Comparison of ENCODE assay signal across 22 cellular contexts in the genomic region with DNA sequence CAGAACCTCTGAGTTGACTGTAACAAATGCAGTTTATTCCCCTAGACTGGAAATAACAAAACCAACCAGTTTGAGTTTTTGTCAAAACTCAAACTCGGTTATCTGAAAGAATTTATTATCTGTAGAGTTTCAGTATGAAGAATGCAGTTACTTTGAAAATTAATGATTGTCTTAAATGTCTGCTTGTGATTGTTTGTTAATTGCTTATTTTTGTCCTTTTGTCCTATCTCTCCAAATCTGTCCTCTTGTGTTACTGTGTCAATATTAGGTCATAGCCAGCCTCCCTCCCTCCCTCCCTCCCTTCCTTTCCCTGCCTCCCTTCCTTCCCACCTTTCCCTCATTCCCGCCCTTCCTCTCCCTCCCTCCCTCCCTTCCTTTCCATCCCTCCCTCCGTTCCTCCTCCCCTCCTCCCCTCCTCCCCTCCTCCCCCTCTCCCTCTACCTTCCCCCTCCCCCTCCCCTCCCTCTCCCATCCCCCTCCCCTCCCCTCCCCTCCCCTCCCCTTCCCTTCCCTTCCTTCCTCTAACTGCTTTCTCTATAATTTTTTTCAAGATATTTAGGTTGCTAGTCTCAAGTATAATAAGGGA.
DNase-seq lines count a peak whose midpoint lies in the region; ATAC-seq, FAIRE-seq and TF ChIP-seq lines count a peak whose summit lies in the region.
"Had no signal": no experiment of that assay in that cellular context is flagged by ENCODE, and none has a peak within 500 bp of the region (broad histone marks: within the 10 kb centered on the region; RNA-seq: fewer than 3 reads in every experiment).

No MANE protein-coding gene starts in this region.

- H3K9ac ChIP-seq in HepG2 (ENCODE audit: insufficient read depth, low read depth, low read length): no peak overlapping the region

- H3K4me1 ChIP-seq in A549 (peaks cover 79% of the 10 kb centered on the region), HepG2 (ENCODE audit: insufficient read depth, low read length) (peaks cover 58% of the 10 kb centered on the region)
- no peaks in the 10 kb centered on the region for H3K4me1 ChIP-seq in CD8-positive, alpha-beta T cell (ENCODE audit: insufficient read depth, low read length)
- H3K4me1 ChIP-seq: BE2C, SJSA1 had no signal

- intact Hi-C loops in HepG2 (cut with micrococcal nuclease; ENCODE audit: unreplicated experiment): no loop called here
- intact Hi-C loops in CD8-positive, alpha-beta T cell (cut with DNase I, micrococcal nuclease): no loop called here

- no peak for TF ChIP-seq CTCF in A549 (IDR thresholded peaks at IDR 0.05)
- TF ChIP-seq CTCF in HepG2 (CRISPR knock-in tag; IDR thresholded peaks at IDR 0.05): no peak
- TF ChIP-seq CTCF in CD8-positive, alpha-beta T cell (IDR thresholded peaks at IDR 0.05): no peak

- H3K9me3 Mint-ChIP-seq in CD8-positive, alpha-beta T cell: no peaks in the 10 kb centered on the region
- H3K9me3 Mint-ChIP-seq: CD4-positive, alpha-beta T cell; HFFc6 had no signal

- no peaks in the 10 kb centered on the region for H3K9me3 ChIP-seq in A549
- no peaks in the 10 kb centered on the region for H3K9me3 ChIP-seq in HepG2 (ENCODE audit: low read length)
- no peaks in the 10 kb centered on the region for H3K9me3 ChIP-seq in CD8-positive, alpha-beta T cell (ENCODE audit: low read length)
- H3K9me3 ChIP-seq: BE2C had no signal

- FAIRE-seq in A549 (lab: Jason Lieb, UNC) (no peak), HepG2 (lab: Jason Lieb, UNC) (no peak)
- FAIRE-seq: GM12891, GM18507, H1 had no signal

- TF ChIP-seq RAD21 in A549 (conservative IDR thresholded peaks at IDR 0.05 in 1 of 2, IDR thresholded peaks at IDR 0.05 in 1 of 2) (no peak), HepG2 (CRISPR knock-in tag; IDR thresholded peaks at IDR 0.05) (no peak)

- ATAC-seq in A549: no peak
- ATAC-seq in HepG2: no peak
- ATAC-seq in CD8-positive, alpha-beta T cell: no peak
- ATAC-seq: PC-3 had no signal

- H3K79me2 ChIP-seq in HepG2 (ENCODE audit: insufficient read depth, low read length): peaks cover 91% of the 10 kb centered on the region

- peak overlapping the region; percentile 60 to 61; a peak in 4 of 6 replicates for H3K27ac ChIP-seq in A549
- H3K27ac ChIP-seq in HepG2 (ENCODE audit: extremely low read length, insufficient read depth, low read length): no peak overlapping the region
- no peak overlapping the region for H3K27ac ChIP-seq in CD8-positive, alpha-beta T cell (ENCODE audit: low read depth, low read length)
- H3K27ac ChIP-seq: SJSA1 had no signal

- POLR2A ChIA-PET in A549 (lab: Yijun Ruan, JAX): no interaction called here
- POLR2A ChIA-PET in HepG2 (lab: Yijun Ruan, JAX): no interaction called here
- POLR2A ChIA-PET in CD8-positive, alpha-beta T cell (lab: Charles Lee): no interaction called here

- H3K4me1 Mint-ChIP-seq in CD8-positive, alpha-beta T cell (ENCODE audit: low read depth): peaks cover 10% of the 10 kb centered on the region

- H3K27me3 Mint-ChIP-seq in CD8-positive, alpha-beta T cell (ENCODE audit: low read depth): no peaks in the 10 kb centered on the region
- H3K27me3 Mint-ChIP-seq: CD4-positive, alpha-beta T cell had no signal

- TF ChIP-seq EP300 in A549 (IDR thresholded peaks at IDR 0.05) (no peak), HepG2 (IDR thresholded peaks at IDR 0.05; ENCODE audit: low read depth in 2 of 2, low read length in 2 of 2) (no peak), HepG2 (CRISPR knock-in tag; IDR thresholded peaks at IDR 0.05; ENCODE audit: borderline replicate concordance) (no peak)

- H3K4me3 ChIP-seq in A549 (no peak overlapping the region), HepG2 (replicated peaks in 1 of 3; ENCODE audit: insufficient read depth in 1 of 3, low read depth in 2 of 3, low read length in 3 of 3) (no peak overlapping the region)
- H3K4me3 ChIP-seq in CD8-positive, alpha-beta T cell (ENCODE audit: low read depth, low read length): no peak overlapping the region
- H3K4me3 ChIP-seq: SJSA1 had no signal

- in situ Hi-C loops in HepG2 (cut with HindIII; ENCODE audit: extremely low pct_ligation_motif_present, low pct_unique_long_range_greater_than_20kb): no loop called here

- no peaks in the 10 kb centered on the region for H3K27me3 ChIP-seq in HepG2 (ENCODE audit: control insufficient read depth in 1 of 2, insufficient read depth in 2 of 2, low read length in 2 of 2)
- no peaks in the 10 kb centered on the region for H3K27me3 ChIP-seq in CD8-positive, alpha-beta T cell (ENCODE audit: insufficient read depth, low read length)
- H3K27me3 ChIP-seq: BE2C, SJSA1 had no signal

- peaks cover 95% of the 10 kb centered on the region for H4K20me1 ChIP-seq in HepG2 (ENCODE audit: insufficient read depth, low read length)

- TF ChIP-seq POLR2A in A549 (IDR thresholded peaks at IDR 0.05; ENCODE audit: low read length) (no peak), HepG2 (IDR thresholded peaks at IDR 0.05; ENCODE audit: insufficient read depth in 1 of 2, low read depth in 2 of 2, low read length in 2 of 2) (no peak)

- peak overlapping the region; percentile 19; the same call in 2 of the 3 replicates for H3K4me2 ChIP-seq in A549
- H3K4me2 ChIP-seq in HepG2 (ENCODE audit: low read depth, low read length): no peak overlapping the region

- CTCF ChIA-PET in A549 (lab: Yijun Ruan, JAX): no interaction called here
- CTCF ChIA-PET in HepG2 (lab: Yijun Ruan, JAX; ENCODE audit: low intra/inter-chr PET ratio, low total read pairs): no interaction called here
- CTCF ChIA-PET in CD8-positive, alpha-beta T cell (lab: Charles Lee): no interaction called here

- H3K36me3 Mint-ChIP-seq in CD8-positive, alpha-beta T cell: no peaks in the 10 kb centered on the region

- 33% methylated on average over 1 of the region's 3 CpGs for WGBS in A549 (ENCODE audit: missing lambda C conversion rate)
- WGBS in HepG2 (ENCODE audit: low lambda C conversion rate): 58% methylated on average over 3 of the region's 3 CpGs

- peaks cover 4 to 43% of the 10 kb centered on the region in 2 experiments for H3K36me3 ChIP-seq in HepG2 (replicated peaks in 1 of 2; ENCODE audit: control insufficient read depth in 1 of 2, insufficient read depth in 2 of 2, low read length in 2 of 2)
- H3K36me3 ChIP-seq in CD8-positive, alpha-beta T cell (ENCODE audit: insufficient read depth, low read length): no peaks in the 10 kb centered on the region
- H3K36me3 ChIP-seq: BE2C had no signal

- no peak overlapping the region for H3K27ac Mint-ChIP-seq in CD8-positive, alpha-beta T cell
- H3K27ac Mint-ChIP-seq: CD4-positive, alpha-beta T cell; HFFc6 had no signal

- no peak overlapping the region for H2AFZ ChIP-seq in HepG2 (ENCODE audit: low read length)

- no TSS peak for BruUV-seq in HepG2 (replicated peaks; lab: Mats Ljungman, UMichigan)

- no peak overlapping the region for H3K4me3 Mint-ChIP-seq in CD8-positive, alpha-beta T cell
- H3K4me3 Mint-ChIP-seq: CD4-positive, alpha-beta T cell; HFFc6 had no signal

- DNase-seq in A549 (ENCODE audit: low read depth in 1 of 2, low spot score in 1 of 2): peak in 1 of 2 experiments; percentile 38
- peak; percentile 1 for DNase-seq in COLO668 (lab: John Stamatoyannopoulos, UW; ENCODE audit: unreplicated experiment)
- DNase-seq in NCI-H2196 (lab: John Stamatoyannopoulos, UW; ENCODE audit: unreplicated experiment): peak; percentile 36
- DNase-seq in HepG2 (ENCODE audit: low spot score): peak; percentile 40
- no peak for DNase-seq in CD8-positive, alpha-beta T cell
- no peak for DNase-seq in NCI-H2171 (lab: John Stamatoyannopoulos, UW)
- DNase-seq in Kasumi-1 (lab: John Stamatoyannopoulos, UW): no peak
- DNase-seq: BE2C; CD4-positive, alpha-beta T cell; GDM1; HFFc6; IMR-90; NCI-H1105 treated with DMSO at 0.1 percent for 48 hours; NCI-H1930; NCI-H345; NCI-H774; PC-3; T-helper 2 cell had no signal

TF ChIP-seq in A549, 52 proteins besides CTCF, POLR2A, EP300 and RAD21:
- no peak for TF ChIP-seq HOXA7 (CRISPR knock-in tag; IDR thresholded peaks at IDR 0.05)
- no peak for TF ChIP-seq JUN (IDR thresholded peaks at IDR 0.05)
- no peak for TF ChIP-seq TFCP2L1 (CRISPR knock-in tag; IDR thresholded peaks at IDR 0.05)
- TF ChIP-seq ZFP36 (IDR thresholded peaks at IDR 0.05; ENCODE audit: borderline replicate concordance, partially characterized antibody): no peak
- no peak for TF ChIP-seq TP53 (CRISPR knock-in tag; IDR thresholded peaks at IDR 0.05)
- TF ChIP-seq CHD2 (IDR thresholded peaks at IDR 0.05; ENCODE audit: low read length, partially characterized antibody): no peak
- no peak for TF ChIP-seq FOXS1 (CRISPR knock-in tag; IDR thresholded peaks at IDR 0.05)
- TF ChIP-seq CEBPB (IDR thresholded peaks at IDR 0.05): no peak

TF ChIP-seq in HepG2, 621 proteins besides CTCF, POLR2A, EP300 and RAD21 (continues in another document):
- TF ChIP-seq ZNF772 (CRISPR knock-in tag; IDR thresholded peaks at IDR 0.05): no peak
- TF ChIP-seq SOX6 (IDR thresholded peaks at IDR 0.05): no peak
- peak; percentile 55; the same call in 1 of the 2 replicates for TF ChIP-seq SOX6 (CRISPR knock-in tag; IDR thresholded peaks at IDR 0.05)
- peak; percentile 62; the same call in 1 of the 2 replicates for TF ChIP-seq SOX5 (CRISPR knock-in tag; IDR thresholded peaks at IDR 0.05; ENCODE audit: borderline replicate concordance)
- peak; percentile 55 for TF ChIP-seq FOXA3 (CRISPR knock-in tag; IDR thresholded peaks at IDR 0.05)
- no peak for TF ChIP-seq ZNF879 (CRISPR knock-in tag; IDR thresholded peaks at IDR 0.05)
- 0 out of 2 replicates have a peak, but pooled peaks have one; percentile 13 for TF ChIP-seq CEBPG (CRISPR knock-in tag; IDR thresholded peaks at IDR 0.05)

Comparison
In these comparisons a context has a peak if more than half of its experiments do, and no peak if none do; other contexts are left out.
1. DNase-seq: peak in COLO668 (single experiment), NCI-H2196 (single experiment) and HepG2 (single experiment); none in CD8-positive, alpha-beta T cell (0 of 7), NCI-H2171 (single experiment) and Kasumi-1 (0 of 2).
2. H3K27ac ChIP-seq: peak in A549 (2 of 2); none in HepG2 (single experiment) and CD8-positive, alpha-beta T cell (single experiment).